Comparison of ENCODE assay signal across 19 cellular contexts in the genomic region with DNA sequence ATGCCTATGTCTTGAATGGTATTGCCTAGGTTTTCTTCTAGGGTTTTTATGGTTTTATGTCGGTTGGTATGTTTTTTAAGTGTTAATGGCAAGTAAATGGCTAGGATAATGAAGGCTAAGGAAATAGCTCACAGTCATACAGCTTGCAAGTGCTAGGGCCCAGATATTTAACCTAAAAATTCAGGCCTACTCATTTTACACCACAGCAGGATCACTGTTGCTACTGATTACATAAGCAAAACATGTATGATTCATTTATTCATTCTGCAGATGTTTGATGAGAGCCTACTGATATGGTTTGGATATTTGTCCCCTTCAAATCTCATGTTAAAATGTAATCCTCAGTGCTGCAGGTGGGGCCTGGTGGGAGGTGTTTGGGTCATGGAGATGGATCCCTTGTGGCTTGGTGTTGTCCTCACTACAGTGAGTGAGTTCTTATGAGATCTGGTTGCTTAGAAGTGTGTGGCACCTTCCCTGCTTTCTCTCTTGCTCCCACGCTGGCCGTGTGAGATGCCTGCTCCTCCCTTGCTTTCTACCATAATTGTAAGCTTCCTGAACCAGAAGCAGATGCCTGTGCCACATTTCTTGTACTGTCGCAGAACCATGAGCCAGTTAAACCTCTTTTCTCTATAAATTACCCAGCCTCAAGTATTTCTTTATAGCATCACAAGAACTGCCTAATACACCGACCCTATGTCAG.
DNase-seq lines count a peak whose midpoint lies in the region; FAIRE-seq and TF ChIP-seq lines count a peak whose summit lies in the region.
"Had no signal": no experiment of that assay in that cellular context is flagged by ENCODE, and none has a peak within 500 bp of the region (broad histone marks: within the 10 kb centered on the region; RNA-seq: fewer than 3 reads in every experiment).

No MANE protein-coding gene starts in this region.

- peaks cover 0 to 4% of the 10 kb centered on the region in 2 donors for H3K4me1 ChIP-seq in kidney (ENCODE audit: control insufficient read depth in 1 of 2, insufficient read depth in 1 of 2, low read depth in 1 of 2, low read length in 2 of 2)
- H3K4me1 ChIP-seq: BLaER1 had no signal

- H3K9me3 ChIP-seq in kidney (ENCODE audit: control insufficient read depth in 1 of 2, low read length in 2 of 2) = peaks cover 0 to 3% of the 10 kb centered on the region in 2 donors

- TF ChIP-seq CTCF in choroid plexus epithelial cell (conservative IDR thresholded peaks at IDR 0.05; ENCODE audit: low read depth, low read length) = no peak
- no peak for TF ChIP-seq CTCF in fibroblast of villous mesenchyme (IDR thresholded peaks at IDR 0.05; ENCODE audit: insufficient read depth, low read depth, low read length)
- no peak for TF ChIP-seq CTCF in kidney (IDR thresholded peaks at IDR 0.05; ENCODE audit: borderline replicate concordance, extremely low read depth, insufficient read depth)

- H3K4me3 ChIP-seq in choroid plexus epithelial cell (ENCODE audit: low read depth, low read length) (no peak overlapping the region), fibroblast of villous mesenchyme (ENCODE audit: low read depth, low read length) (no peak overlapping the region), kidney (ENCODE audit: low read length in 2 of 2) (no peak overlapping the region)
- H3K4me3 ChIP-seq: BLaER1, GM12878 had no signal

- no peak overlapping the region for H3K27ac ChIP-seq in kidney (ENCODE audit: low read depth in 2 of 2, low read length in 2 of 2)
- H3K27ac ChIP-seq: BLaER1 had no signal

- no peaks in the 10 kb centered on the region for H3K36me3 ChIP-seq in kidney (ENCODE audit: control insufficient read depth in 1 of 2, insufficient read depth in 2 of 2, low read length in 2 of 2)
- H3K36me3 ChIP-seq: BLaER1 had no signal

- intact Hi-C loops in kidney (cut with DNase I) = no loop called here

- DNase-seq in NCI-H226 = peak; percentile 19
- DNase-seq in choroid plexus epithelial cell (ENCODE audit: low read depth) = peak; percentile 62
- DNase-seq in fibroblast of villous mesenchyme (ENCODE audit: low read depth) = peak; percentile 22
- no peak for DNase-seq in urothelium cell line (ENCODE audit: low spot score)
- no peak for DNase-seq in kidney
- DNase-seq in NCI-H69 (lab: John Stamatoyannopoulos, UW) = no peak
- DNase-seq in DMS 273 treated with DMSO at 0.1 percent for 48 hours (lab: John Stamatoyannopoulos, UW) = no peak
- DNase-seq: CD8-positive, alpha-beta memory T cell; DND-41; GOT3; KG1; NCI-H1436; NCI-H2029; NCI-H2171 treated with DMSO at 0.1 percent for 48 hours; NCI-H82 had no signal

- FAIRE-seq in urothelium cell line (lab: Jason Lieb, UNC) = peak; percentile 74
- no peak for FAIRE-seq in kidney (lab: Jason Lieb, UNC)
- FAIRE-seq: G401.6, GM12878, GM18507 had no signal

- H3K9ac ChIP-seq in kidney (ENCODE audit: low read length in 2 of 2) = no peak overlapping the region
- H3K9ac ChIP-seq: BLaER1 had no signal

Comparison
In these comparisons a context has a peak if more than half of its experiments do, and no peak if none do; other contexts are left out.
1. DNase-seq: peak in NCI-H226 (single experiment), choroid plexus epithelial cell (single experiment) and fibroblast of villous mesenchyme (single experiment); none in urothelium cell line (single experiment), kidney (single experiment), NCI-H69 (single experiment) and DMS 273 treated with DMSO at 0.1 percent for 48 hours (single experiment).